Comparison of ENCODE assay signal across 24 cellular contexts in genomic region chr5:77461287-77461686, GRCh38.
"Had no signal": no experiment of that assay in that cellular context is flagged by ENCODE, and none has a peak within 500 bp of the region (broad histone marks: within the 10 kb centered on the region; RNA-seq: fewer than 3 reads in every experiment).

No MANE protein-coding gene starts in this region.

- H3K27me3 ChIP-seq: colonic mucosa, dorsolateral prefrontal cortex, esophagus muscularis mucosa, esophagus squamous epithelium, foreskin keratinocyte, gastrocnemius medialis, gastroesophageal sphincter, heart left ventricle, heart right ventricle had no signal

- H3K36me3 ChIP-seq: colonic mucosa had no signal

- H3K27ac ChIP-seq: colonic mucosa, coronary artery, dorsolateral prefrontal cortex, epithelial cell of prostate, esophagus muscularis mucosa, esophagus squamous epithelium, foreskin keratinocyte, gastrocnemius medialis, gastroesophageal sphincter, heart left ventricle, heart right ventricle had no signal

- DNase-seq: colonic mucosa; cortex of kidney; dermis blood vessel endothelial cell; dorsolateral prefrontal cortex; effector CD4-positive, alpha-beta T cell; effector CD8-positive, alpha-beta T cell; effector memory CD4-positive, alpha-beta T cell; effector memory CD8-positive, alpha-beta T cell; endodermal cell; erythroblast; esophagus squamous epithelium; foreskin fibroblast; foreskin keratinocyte; foreskin melanocyte; gastrocnemius medialis; glutamatergic neuron; head of caudate nucleus; heart left ventricle; heart right ventricle had no signal

- H3K4me1 ChIP-seq: colonic mucosa, esophagus muscularis mucosa, esophagus squamous epithelium, foreskin keratinocyte, gastrocnemius medialis, gastroesophageal sphincter had no signal

- H3K9me3 ChIP-seq: colonic mucosa, esophagus muscularis mucosa, esophagus squamous epithelium, gastrocnemius medialis, gastroesophageal sphincter, heart left ventricle, heart right ventricle had no signal

- H3K4me3 ChIP-seq: colonic mucosa, coronary artery, dorsolateral prefrontal cortex, esophagus muscularis mucosa, esophagus squamous epithelium, gastrocnemius medialis, gastroesophageal sphincter, heart left ventricle, heart right ventricle had no signal

- ATAC-seq: effector memory CD8-positive, alpha-beta T cell; esophagus mucosa; foreskin keratinocyte; gastrocnemius medialis; gastroesophageal sphincter; heart left ventricle; heart right ventricle had no signal
